Comparison of ENCODE assay signal across 14 cellular contexts in the genomic region with DNA sequence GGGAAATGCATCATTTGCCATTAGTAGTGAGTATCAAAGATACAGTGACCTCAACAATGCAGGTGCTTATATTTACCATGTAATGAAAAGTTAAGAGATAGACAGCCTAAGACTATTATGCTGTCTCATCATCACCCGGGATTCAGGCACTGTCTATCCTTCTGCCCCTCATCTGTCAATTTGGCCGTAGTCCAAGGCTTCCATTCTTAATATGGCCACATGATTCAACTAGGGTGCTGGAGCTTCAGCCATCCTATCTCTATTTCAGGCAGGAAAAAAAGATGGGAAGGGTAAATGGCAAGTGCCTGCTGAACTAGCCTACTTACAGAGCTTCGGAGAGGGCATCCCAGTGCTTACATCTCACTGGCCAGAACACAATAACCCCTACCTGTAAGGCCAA.
DNase-seq lines count a peak whose midpoint lies in the region; ATAC-seq and TF ChIP-seq lines count a peak whose summit lies in the region.
"Had no signal": no experiment of that assay in that cellular context is flagged by ENCODE, and none has a peak within 500 bp of the region (broad histone marks: within the 10 kb centered on the region; RNA-seq: fewer than 3 reads in every experiment).

No MANE protein-coding gene starts in this region.

- H3K27ac ChIP-seq in transverse colon: peak overlapping the region in 3 of 4 donors; percentile 42 to 48 (median 47)

- intact Hi-C loops in transverse colon (cut with DNase I; ENCODE audit: low total_unique reads): no loop called here
- intact Hi-C loops in Right ventricle myocardium superior (cut with DNase I): no loop called here

- TF ChIP-seq POLR2A in transverse colon (IDR thresholded peaks at IDR 0.05): no peak

- H3K4me3 ChIP-seq in transverse colon: no peak overlapping the region
- H3K4me3 ChIP-seq: HAP-1 had no signal

- in situ Hi-C loops in transverse colon (cut with MboI; ENCODE audit: low pct_ligation_motif_present in 1 of 4, low pct_unique_long_range_greater_than_20kb in 1 of 4, low sequenced_read_pairs in 3 of 4): no loop called here

- no peak for TF ChIP-seq CTCF in transverse colon (IDR thresholded peaks at IDR 0.05)

- no peaks in the 10 kb centered on the region for H3K27me3 ChIP-seq in transverse colon

- no peaks in the 10 kb centered on the region for H3K9me3 ChIP-seq in transverse colon
- H3K9me3 ChIP-seq: HAP-1 had no signal

- no peaks in the 10 kb centered on the region for H3K36me3 ChIP-seq in transverse colon
- H3K36me3 ChIP-seq: HAP-1 had no signal

- H3K4me1 ChIP-seq in transverse colon: peaks cover 0 to 4% (median 1%) of the 10 kb centered on the region in 4 donors
- H3K4me1 ChIP-seq: HAP-1 had no signal

- ATAC-seq in Right ventricle myocardium superior (ENCODE audit: poor library complexity): no peak
- no peak for ATAC-seq in GM18873 (IDR thresholded peaks at IDR 0.05; ENCODE audit: low FRiP score, unreplicated experiment)

- DNase-seq in NCI-H146 (lab: John Stamatoyannopoulos, UW) (peak; percentile 37), NCI-H146 treated with DMSO at 0.1 percent for 48 hours (lab: John Stamatoyannopoulos, UW; ENCODE audit: unreplicated experiment) (no peak), NCI-H2171 treated with DMSO at 0.1 percent for 48 hours (lab: John Stamatoyannopoulos, UW) (peak; percentile 66), SHP77 (lab: John Stamatoyannopoulos, UW) (peak; percentile 77 to 80), transverse colon (no peak), Right ventricle myocardium superior (no peak), NCI-H1930 (lab: John Stamatoyannopoulos, UW) (no peak)
- DNase-seq: C1 segment of cervical spinal cord; NCI-H1436; NK-92 treated with Interleukin-12 subunit alpha and Interleukin-12 subunit beta, amount 100 ng/mL, for 24 hours; OCI-M1; RPMI8226 had no signal

- TF ChIP-seq EP300 in transverse colon (IDR thresholded peaks at IDR 0.05; ENCODE audit: low read depth): no peak

- 79 to 82% methylated on average over 3 of the region's 3 CpGs for WGBS in transverse colon (ENCODE audit: low coverage in 1 of 2), 2 donors

Comparison
In these comparisons a context has a peak if more than half of its experiments do, and no peak if none do; other contexts are left out.
1. DNase-seq: peak in NCI-H146 (single experiment), NCI-H2171 treated with DMSO at 0.1 percent for 48 hours (single experiment) and SHP77 (2 of 2); none in NCI-H146 treated with DMSO at 0.1 percent for 48 hours (single experiment), transverse colon (single experiment), Right ventricle myocardium superior (single experiment) and NCI-H1930 (0 of 2).